ENCODE assay signal across 23 cellular contexts in genomic region chr14:61364243-61364642, GRCh38. TPM values are rescaled to one million over a fixed set of nuclear protein-coding genes. Genes with fewer than 3 reads are reported as not detected.
DNase-seq lines count a peak whose midpoint lies in the region; ATAC-seq lines count a peak whose summit lies in the region.
"Had no signal": no experiment of that assay in that cellular context is flagged by ENCODE, and none has a peak within 500 bp of the region (broad histone marks: within the 10 kb centered on the region; RNA-seq: fewer than 3 reads in every experiment).

No MANE protein-coding gene starts in this region.

- peaks cover 4% of the 10 kb centered on the region for H3K36me3 Mint-ChIP-seq in activated CD4-positive, alpha-beta memory T cell treated with anti-CD3 and anti-CD28 coated beads for 36 hours
- peaks cover 26% of the 10 kb centered on the region for H3K36me3 Mint-ChIP-seq in activated CD4-positive, alpha-beta memory T cell treated with anti-CD3 and anti-CD28 coated beads, Interleukin-2, amount 10 ng/mL, durations not matched to agents 7 days and 5 days (ENCODE audit: low read depth)
- peaks cover 42% of the 10 kb centered on the region for H3K36me3 Mint-ChIP-seq in activated T-helper 17 cell treated with anti-CD3 and anti-CD28 coated beads, Interleukin-2, amount 50 U/mL, for 72 hours (ENCODE audit: low read depth)
- peaks cover 0 to 18% (median 7%) of the 10 kb centered on the region in 5 donors for H3K36me3 Mint-ChIP-seq in naive thymus-derived CD4-positive, alpha-beta T cell

- CTCF ChIA-PET in activated CD4-positive, alpha-beta memory T cell treated with anti-CD3 and anti-CD28 coated beads for 36 hours (lab: Charles Lee) = no interaction called here
- CTCF ChIA-PET in activated CD4-positive, alpha-beta memory T cell treated with anti-CD3 and anti-CD28 coated beads, Interleukin-2, amount 10 ng/mL, durations not matched to agents 7 days and 5 days (lab: Charles Lee) = no interaction called here
- CTCF ChIA-PET in naive thymus-derived CD4-positive, alpha-beta T cell (lab: Charles Lee) = no interaction called here

- no peak overlapping the region for H3K27ac ChIP-seq in BLaER1 treated with 17β-estradiol and CSF1 and Interleukin-3, amounts not matched to agents 10 nM and 100 nM
- H3K27ac ChIP-seq in naive thymus-derived CD4-positive, alpha-beta T cell (ENCODE audit: low read depth, low read length) = peak overlapping the region; percentile 11
- H3K27ac ChIP-seq: GM23248, Peyer's patch had no signal

- peaks cover 0 to 6% (median 0%) of the 10 kb centered on the region in 11 experiments; a peak in 3 of 22 replicates for H4K20me1 ChIP-seq in BLaER1 treated with 17β-estradiol and CSF1 and Interleukin-3, amounts not matched to agents 10 nM and 100 nM

- ATAC-seq in activated T-helper 17 cell treated with anti-CD3 and anti-CD28 coated beads, Interleukin-2, amount 50 U/mL, for 72 hours (replicated peaks) = peak; percentile 37
- no peak for ATAC-seq in naive thymus-derived CD4-positive, alpha-beta T cell
- ATAC-seq in HG02973 (IDR thresholded peaks at IDR 0.05; ENCODE audit: unreplicated experiment) = no peak
- no peak for ATAC-seq in HG02840 (IDR thresholded peaks at IDR 0.05; ENCODE audit: low FRiP score, unreplicated experiment)

- peaks cover 0 to 10% (median 0%) of the 10 kb centered on the region in 11 experiments; a peak in 4 of 22 replicates for H3K9me3 ChIP-seq in BLaER1 treated with 17β-estradiol and CSF1 and Interleukin-3, amounts not matched to agents 10 nM and 100 nM (replicated peaks in 1 of 11)
- H3K9me3 ChIP-seq in naive thymus-derived CD4-positive, alpha-beta T cell (ENCODE audit: control insufficient read depth in 2 of 3, low read length in 3 of 3) = no peaks in the 10 kb centered on the region
- H3K9me3 ChIP-seq: BE2C, Peyer's patch had no signal

- DNase-seq in activated CD4-positive, alpha-beta memory T cell treated with anti-CD3 and anti-CD28 coated beads for 36 hours = peak; percentile 38
- DNase-seq in activated CD4-positive, alpha-beta memory T cell treated with anti-CD3 and anti-CD28 coated beads, Interleukin-2, amount 10 ng/mL, durations not matched to agents 7 days and 5 days = no peak
- no peak for DNase-seq in naive thymus-derived CD4-positive, alpha-beta T cell
- DNase-seq in NCI-H446 (lab: John Stamatoyannopoulos, UW) = no peak
- DNase-seq: 8988T, ACHN, BE2C, Calu3, DMS79 treated with DMSO at 0.1 percent for 48 hours, GM23248, H7, IMR-90, KG1, MM.1S, NCI-H2029, NCI-H510A, NCI-H69, Peyer's patch, SHP77 treated with DMSO at 0.1 percent for 48 hours had no signal

- H3K27me3 ChIP-seq in BLaER1 treated with 17β-estradiol and CSF1 and Interleukin-3, amounts not matched to agents 10 nM and 100 nM = no peaks in the 10 kb centered on the region
- H3K27me3 ChIP-seq in naive thymus-derived CD4-positive, alpha-beta T cell (ENCODE audit: control insufficient read depth in 2 of 2, insufficient read depth in 2 of 2, low read length in 2 of 2) = no peaks in the 10 kb centered on the region
- H3K27me3 ChIP-seq: Peyer's patch had no signal

- H3K4me1 ChIP-seq in BLaER1 treated with 17β-estradiol and CSF1 and Interleukin-3, amounts not matched to agents 10 nM and 100 nM = peaks cover 5 to 24% (median 12%) of the 10 kb centered on the region in 10 experiments; a peak in 16 of 20 replicates
- H3K4me1 ChIP-seq in naive thymus-derived CD4-positive, alpha-beta T cell (ENCODE audit: control insufficient read depth in 2 of 2, insufficient read depth in 2 of 2, low read length in 2 of 2) = peaks cover 73 to 87% of the 10 kb centered on the region in 2 donors
- H3K4me1 ChIP-seq: BE2C, Peyer's patch had no signal

- no peak overlapping the region for H3K27ac Mint-ChIP-seq in activated CD4-positive, alpha-beta memory T cell treated with anti-CD3 and anti-CD28 coated beads for 36 hours
- H3K27ac Mint-ChIP-seq in activated CD4-positive, alpha-beta memory T cell treated with anti-CD3 and anti-CD28 coated beads, Interleukin-2, amount 10 ng/mL, durations not matched to agents 7 days and 5 days = no peak overlapping the region
- H3K27ac Mint-ChIP-seq in activated T-helper 17 cell treated with anti-CD3 and anti-CD28 coated beads, Interleukin-2, amount 50 U/mL, for 72 hours = no peak overlapping the region
- H3K27ac Mint-ChIP-seq in naive thymus-derived CD4-positive, alpha-beta T cell = no peak overlapping the region

- H3K27me3 Mint-ChIP-seq in activated CD4-positive, alpha-beta memory T cell treated with anti-CD3 and anti-CD28 coated beads for 36 hours = no peaks in the 10 kb centered on the region
- no peaks in the 10 kb centered on the region for H3K27me3 Mint-ChIP-seq in activated CD4-positive, alpha-beta memory T cell treated with anti-CD3 and anti-CD28 coated beads, Interleukin-2, amount 10 ng/mL, durations not matched to agents 7 days and 5 days
- no peaks in the 10 kb centered on the region for H3K27me3 Mint-ChIP-seq in activated T-helper 17 cell treated with anti-CD3 and anti-CD28 coated beads, Interleukin-2, amount 50 U/mL, for 72 hours
- H3K27me3 Mint-ChIP-seq in naive thymus-derived CD4-positive, alpha-beta T cell = no peaks in the 10 kb centered on the region

- no peak overlapping the region for H3K4me3 Mint-ChIP-seq in activated CD4-positive, alpha-beta memory T cell treated with anti-CD3 and anti-CD28 coated beads for 36 hours
- no peak overlapping the region for H3K4me3 Mint-ChIP-seq in activated CD4-positive, alpha-beta memory T cell treated with anti-CD3 and anti-CD28 coated beads, Interleukin-2, amount 10 ng/mL, durations not matched to agents 7 days and 5 days
- no peak overlapping the region for H3K4me3 Mint-ChIP-seq in activated T-helper 17 cell treated with anti-CD3 and anti-CD28 coated beads, Interleukin-2, amount 50 U/mL, for 72 hours
- H3K4me3 Mint-ChIP-seq in naive thymus-derived CD4-positive, alpha-beta T cell = no peak overlapping the region

- intact Hi-C loops in activated CD4-positive, alpha-beta memory T cell treated with anti-CD3 and anti-CD28 coated beads for 36 hours (cut with micrococcal nuclease) = loop anchor here (1.0 kb wide), 1 partner anchor 9 kb away; no protein-coding TSS in a partner anchor
- intact Hi-C loops in naive thymus-derived CD4-positive, alpha-beta T cell (cut with micrococcal nuclease) = no loop called here

- no peak overlapping the region for H3K4me3 ChIP-seq in BLaER1 treated with 17β-estradiol and CSF1 and Interleukin-3, amounts not matched to agents 10 nM and 100 nM
- no peak overlapping the region for H3K4me3 ChIP-seq in naive thymus-derived CD4-positive, alpha-beta T cell (ENCODE audit: low read length)
- H3K4me3 ChIP-seq: GM23248, Peyer's patch had no signal

- peaks cover 0 to 8% (median 0%) of the 10 kb centered on the region in 11 experiments; a peak in 3 of 22 replicates for H3K36me3 ChIP-seq in BLaER1 treated with 17β-estradiol and CSF1 and Interleukin-3, amounts not matched to agents 10 nM and 100 nM
- no peaks in the 10 kb centered on the region for H3K36me3 ChIP-seq in naive thymus-derived CD4-positive, alpha-beta T cell (ENCODE audit: control insufficient read depth in 2 of 3, insufficient read depth in 3 of 3, low read length in 3 of 3)
- H3K36me3 ChIP-seq: BE2C, Peyer's patch had no signal

- peak overlapping the region in 6 of 11 experiments; percentile 13 to 34 (median 21); a peak in 5 of 22 replicates for H3K4me2 ChIP-seq in BLaER1 treated with 17β-estradiol and CSF1 and Interleukin-3, amounts not matched to agents 10 nM and 100 nM

- H3K9me3 Mint-ChIP-seq in activated CD4-positive, alpha-beta memory T cell treated with anti-CD3 and anti-CD28 coated beads for 36 hours = no peaks in the 10 kb centered on the region
- no peaks in the 10 kb centered on the region for H3K9me3 Mint-ChIP-seq in activated CD4-positive, alpha-beta memory T cell treated with anti-CD3 and anti-CD28 coated beads, Interleukin-2, amount 10 ng/mL, durations not matched to agents 7 days and 5 days
- no peaks in the 10 kb centered on the region for H3K9me3 Mint-ChIP-seq in activated T-helper 17 cell treated with anti-CD3 and anti-CD28 coated beads, Interleukin-2, amount 50 U/mL, for 72 hours
- H3K9me3 Mint-ChIP-seq in naive thymus-derived CD4-positive, alpha-beta T cell = peaks cover 0 to 4% (median 0%) of the 10 kb centered on the region in 11 donors

- no peak overlapping the region for H3K9ac ChIP-seq in BLaER1 treated with 17β-estradiol and CSF1 and Interleukin-3, amounts not matched to agents 10 nM and 100 nM
- H3K9ac ChIP-seq: GM23248 had no signal

- peaks cover 37% of the 10 kb centered on the region for H3K4me1 Mint-ChIP-seq in activated CD4-positive, alpha-beta memory T cell treated with anti-CD3 and anti-CD28 coated beads for 36 hours (ENCODE audit: low read depth)
- H3K4me1 Mint-ChIP-seq in activated CD4-positive, alpha-beta memory T cell treated with anti-CD3 and anti-CD28 coated beads, Interleukin-2, amount 10 ng/mL, durations not matched to agents 7 days and 5 days = peaks cover 33% of the 10 kb centered on the region
- peaks cover 32% of the 10 kb centered on the region for H3K4me1 Mint-ChIP-seq in activated T-helper 17 cell treated with anti-CD3 and anti-CD28 coated beads, Interleukin-2, amount 50 U/mL, for 72 hours
- H3K4me1 Mint-ChIP-seq in naive thymus-derived CD4-positive, alpha-beta T cell = peaks cover 0 to 37% (median 21%) of the 10 kb centered on the region in 7 donors

- POLR2A ChIA-PET in activated CD4-positive, alpha-beta memory T cell treated with anti-CD3 and anti-CD28 coated beads for 36 hours (lab: Charles Lee) = no interaction called here
- POLR2A ChIA-PET in activated CD4-positive, alpha-beta memory T cell treated with anti-CD3 and anti-CD28 coated beads, Interleukin-2, amount 10 ng/mL, durations not matched to agents 7 days and 5 days (lab: Charles Lee) = interaction anchor here (0.8 to 1.0 kb wide), 2 partner anchors 26 to 34 kb away, joined by 3 read pairs; no protein-coding TSS in a partner anchor
- POLR2A ChIA-PET in naive thymus-derived CD4-positive, alpha-beta T cell (lab: Charles Lee) = no interaction called here

RNA-seq across cellular contexts. Expression of gene PRKCH, which starts 42.9 kb away (rescaled TPM):
- 100 to 1,000 TPM; 142 to 147 TPM for total RNA-seq in activated CD4-positive, alpha-beta memory T cell treated with anti-CD3 and anti-CD28 coated beads for 36 hours
- 100 to 1,000 TPM; 186 to 195 TPM for total RNA-seq in activated CD4-positive, alpha-beta memory T cell treated with anti-CD3 and anti-CD28 coated beads, Interleukin-2, amount 10 ng/mL, durations not matched to agents 7 days and 5 days
- 100 to 1,000 TPM; 127 to 148 TPM for total RNA-seq in activated T-helper 17 cell treated with anti-CD3 and anti-CD28 coated beads, Interleukin-2, amount 50 U/mL, for 72 hours
- total RNA-seq in naive thymus-derived CD4-positive, alpha-beta T cell = 100 to 1,000 TPM; 224 to 359 (median 320) TPM
- polyA plus RNA-seq in naive thymus-derived CD4-positive, alpha-beta T cell = 100 to 1,000 TPM; 191 to 285 TPM
